Comparison of ENCODE assay signal across 25 cellular contexts in the genomic region with DNA sequence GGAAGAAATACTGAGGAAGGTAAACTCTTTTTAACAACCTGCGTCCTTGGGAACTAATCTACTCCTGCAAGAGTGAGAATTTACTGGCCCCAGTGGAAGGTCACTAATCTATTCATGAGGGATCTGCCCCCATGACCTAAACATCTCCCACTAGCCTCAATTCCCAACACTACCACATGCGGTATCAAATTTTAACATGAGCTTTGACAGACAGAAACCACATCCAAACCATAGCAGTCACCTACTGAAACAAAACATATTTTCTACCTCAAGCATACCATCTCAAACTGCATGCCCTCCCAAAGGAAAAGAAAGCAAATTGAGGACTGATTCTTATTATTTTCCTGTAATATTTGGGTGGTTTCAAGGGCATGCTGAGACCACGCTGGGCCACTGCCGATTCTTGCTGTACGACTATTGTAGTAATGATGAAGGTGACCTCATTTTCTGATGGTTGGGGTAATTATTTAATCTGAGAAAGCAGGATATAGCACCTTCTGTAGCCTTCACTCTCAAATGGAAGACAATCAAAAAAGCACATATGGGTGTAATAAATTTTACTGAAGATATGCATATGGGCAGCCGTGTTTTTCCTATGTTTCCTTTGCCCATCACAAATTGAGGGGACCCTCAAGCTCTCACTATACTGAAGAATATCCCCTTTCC. TPM values are rescaled to one million over a fixed set of nuclear protein-coding genes. Genes with fewer than 3 reads are reported as not detected.
DNase-seq lines count a peak whose midpoint lies in the region; ATAC-seq and TF ChIP-seq lines count a peak whose summit lies in the region.
"Had no signal": no experiment of that assay in that cellular context is flagged by ENCODE, and none has a peak within 500 bp of the region (broad histone marks: within the 10 kb centered on the region; RNA-seq: fewer than 3 reads in every experiment).

No MANE protein-coding gene starts in this region.

- H3K4me1 Mint-ChIP-seq in activated CD4-positive, alpha-beta T cell treated with anti-CD3 and anti-CD28 coated beads for 36 hours, result peaks cover 81% of the 10 kb centered on the region
- H3K4me1 Mint-ChIP-seq in effector memory CD8-positive, alpha-beta T cell (ENCODE audit: low read depth in 2 of 2), result peaks cover 64% of the 10 kb centered on the region in 2 donors
- peaks cover 19% of the 10 kb centered on the region for H3K4me1 Mint-ChIP-seq in stimulated activated memory B cell treated with anti-CD40 and anti-IgM and Interleukin-4, amounts not matched to agents 10 μg/mL and 1 μg/mL and 100 μg/mL, for 72 hours

- H3K9me3 ChIP-seq in Peyer's patch (no peaks in the 10 kb centered on the region), right atrium auricular region (no peaks in the 10 kb centered on the region)
- H3K9me3 ChIP-seq: breast epithelium, sigmoid colon, SJSA1, tibial artery had no signal

- H3K4me1 ChIP-seq in Peyer's patch, result peaks cover 0 to 6% (median 0%) of the 10 kb centered on the region in 4 donors
- H3K4me1 ChIP-seq in right atrium auricular region, result peaks cover 0 to 12% of the 10 kb centered on the region in 2 donors
- H3K4me1 ChIP-seq: SJSA1 had no signal

- no peaks in the 10 kb centered on the region for H3K27me3 ChIP-seq in Peyer's patch
- H3K27me3 ChIP-seq in right atrium auricular region, result no peaks in the 10 kb centered on the region
- H3K27me3 ChIP-seq: breast epithelium, hepatocyte, sigmoid colon, SJSA1, tibial artery had no signal

- POLR2A ChIA-PET in activated CD4-positive, alpha-beta T cell treated with anti-CD3 and anti-CD28 coated beads for 36 hours (lab: Charles Lee), result interaction anchor here (0.5 kb wide), 1 partner anchor 385 kb away, joined by 6 read pairs; no protein-coding TSS in a partner anchor

- no peaks in the 10 kb centered on the region for H3K27me3 Mint-ChIP-seq in activated CD4-positive, alpha-beta T cell treated with anti-CD3 and anti-CD28 coated beads for 36 hours
- H3K27me3 Mint-ChIP-seq in effector memory CD8-positive, alpha-beta T cell, result no peaks in the 10 kb centered on the region
- H3K27me3 Mint-ChIP-seq in stimulated activated memory B cell treated with anti-CD40 and anti-IgM and Interleukin-4, amounts not matched to agents 10 μg/mL and 1 μg/mL and 100 μg/mL, for 72 hours, result no peaks in the 10 kb centered on the region

- intact Hi-C loops in activated CD4-positive, alpha-beta T cell treated with anti-CD3 and anti-CD28 coated beads for 36 hours (cut with DNase I, micrococcal nuclease), result loop anchor here (2.0 to 10.0 kb wide), 5 partner anchors 89 to 439 kb away; a partner anchor contains a TSS

- H3K27ac ChIP-seq in Peyer's patch (peak overlapping the region; percentile 16 to 68 (median 40)), right atrium auricular region (no peak overlapping the region)
- H3K27ac ChIP-seq: breast epithelium, hepatocyte, SJSA1 had no signal

- no peak for DNase-seq in activated CD4-positive, alpha-beta T cell treated with anti-CD3 and anti-CD28 coated beads for 36 hours
- no peak for DNase-seq in activated CD4-positive, alpha-beta T cell treated with anti-CD3 and anti-CD28 coated beads for 48 hours
- no peak for DNase-seq in Peyer's patch
- peak in 2 of 3 experiments; percentile 17 to 38 for DNase-seq in effector memory CD8-positive, alpha-beta T cell
- DNase-seq in NCI-H510A (lab: John Stamatoyannopoulos, UW), result no peak
- DNase-seq in right atrium auricular region (ENCODE audit: low spot score), result no peak
- DNase-seq in activated CD4-positive, CD25-positive, alpha-beta regulatory T cell (lab: John Stamatoyannopoulos, UW), result no peak
- DNase-seq: activated CD4-positive, alpha-beta T cell treated with anti-CD3 and anti-CD28 coated beads, Interleukin-2, amount 50 U/mL, for 4 hours; activated gamma-delta T cell treated with Interleukin-2 at 50 U/mL for 16 hours; C1 segment of cervical spinal cord; HFFc6; kidney; midbrain; NCI-H2081 treated with DMSO at 0.1 percent for 48 hours; NCI-H524 treated with DMSO at 0.1 percent for 48 hours; PC-3; sigmoid colon; stimulated activated CD4-positive, alpha-beta T cell treated with anti-CD3 and anti-CD28 coated beads, Interleukin-4, amount 100 ng/mL, for 1 hour; tibial artery had no signal

- peaks cover 28% of the 10 kb centered on the region for H3K36me3 Mint-ChIP-seq in activated CD4-positive, alpha-beta T cell treated with anti-CD3 and anti-CD28 coated beads for 36 hours (ENCODE audit: low read depth)
- no peaks in the 10 kb centered on the region for H3K36me3 Mint-ChIP-seq in effector memory CD8-positive, alpha-beta T cell (ENCODE audit: insufficient read depth)
- peaks cover 13% of the 10 kb centered on the region for H3K36me3 Mint-ChIP-seq in stimulated activated memory B cell treated with anti-CD40 and anti-IgM and Interleukin-4, amounts not matched to agents 10 μg/mL and 1 μg/mL and 100 μg/mL, for 72 hours

- H3K36me3 ChIP-seq in Peyer's patch (no peaks in the 10 kb centered on the region), right atrium auricular region (no peaks in the 10 kb centered on the region)
- H3K36me3 ChIP-seq: breast epithelium, sigmoid colon, SJSA1, tibial artery had no signal

- no peak for ATAC-seq in activated CD4-positive, alpha-beta T cell treated with anti-CD3 and anti-CD28 coated beads for 36 hours
- peak; percentile 75 for ATAC-seq in effector memory CD8-positive, alpha-beta T cell (replicated peaks)
- ATAC-seq in stimulated activated memory B cell treated with anti-CD40 and anti-IgM and Interleukin-4, amounts not matched to agents 10 μg/mL and 1 μg/mL and 100 μg/mL, for 72 hours, result no peak
- ATAC-seq: HepG2, PC-3 had no signal

- TF ChIP-seq CTCF in Peyer's patch (IDR thresholded peaks at IDR 0.05) (no peak), right atrium auricular region (IDR thresholded peaks at IDR 0.05) (no peak)

- H3K4me3 Mint-ChIP-seq in activated CD4-positive, alpha-beta T cell treated with anti-CD3 and anti-CD28 coated beads for 36 hours, result peak overlapping the region; percentile 44
- peak overlapping the region; percentile 63 to 68 for H3K4me3 Mint-ChIP-seq in effector memory CD8-positive, alpha-beta T cell
- no peak overlapping the region for H3K4me3 Mint-ChIP-seq in stimulated activated memory B cell treated with anti-CD40 and anti-IgM and Interleukin-4, amounts not matched to agents 10 μg/mL and 1 μg/mL and 100 μg/mL, for 72 hours
- H3K4me3 Mint-ChIP-seq: HFFc6 had no signal

- peak overlapping the region; percentile 88 for H3K27ac Mint-ChIP-seq in activated CD4-positive, alpha-beta T cell treated with anti-CD3 and anti-CD28 coated beads for 36 hours
- peak overlapping the region; percentile 87 to 96 for H3K27ac Mint-ChIP-seq in effector memory CD8-positive, alpha-beta T cell
- H3K27ac Mint-ChIP-seq in stimulated activated memory B cell treated with anti-CD40 and anti-IgM and Interleukin-4, amounts not matched to agents 10 μg/mL and 1 μg/mL and 100 μg/mL, for 72 hours, result peak overlapping the region; percentile 77
- H3K27ac Mint-ChIP-seq: HFFc6 had no signal

- H3K9me3 Mint-ChIP-seq in activated CD4-positive, alpha-beta T cell treated with anti-CD3 and anti-CD28 coated beads for 36 hours (ENCODE audit: low read depth), result peaks cover 17% of the 10 kb centered on the region
- peaks cover 7 to 10% of the 10 kb centered on the region in 2 donors for H3K9me3 Mint-ChIP-seq in effector memory CD8-positive, alpha-beta T cell
- peaks cover 3% of the 10 kb centered on the region for H3K9me3 Mint-ChIP-seq in stimulated activated memory B cell treated with anti-CD40 and anti-IgM and Interleukin-4, amounts not matched to agents 10 μg/mL and 1 μg/mL and 100 μg/mL, for 72 hours

- CTCF ChIA-PET in activated CD4-positive, alpha-beta T cell treated with anti-CD3 and anti-CD28 coated beads for 36 hours (lab: Charles Lee), result interaction anchor here (0.8 to 1.9 kb wide), 8 partner anchors 8 to 170 kb away, joined by 3 to 9 read pairs (median 3); a partner anchor contains a TSS

- H3K4me3 ChIP-seq in Peyer's patch (no peak overlapping the region), right atrium auricular region (no peak overlapping the region)
- H3K4me3 ChIP-seq: hepatocyte, sigmoid colon, SJSA1, tibial artery had no signal

- no peak for TF ChIP-seq POLR2A in Peyer's patch (IDR thresholded peaks at IDR 0.05)

RNA-seq across cellular contexts. Expression of a gene that starts 13.2 kb away (rescaled TPM):
- total RNA-seq in activated CD4-positive, alpha-beta T cell treated with anti-CD3 and anti-CD28 coated beads for 36 hours, result 100 to 1,000 TPM; 122 to 137 TPM
- total RNA-seq in Peyer's patch (10 to 100 TPM in 1 of 4 donors, 1 to 10 TPM in 3; 1.6 to 14.0 (median 3.1) TPM), right atrium auricular region (1 to 10 TPM in 1 of 2 donors, under 1 TPM in 1; 0.37 to 1.0 TPM)
- total RNA-seq: A172, hepatocyte, HepG2, PC-3 had no signal

Comparison
In these comparisons a context has a peak if more than half of its experiments do, and no peak if none do; other contexts are left out.
1. DNase-seq: peak in effector memory CD8-positive, alpha-beta T cell (2 of 3); none in activated CD4-positive, alpha-beta T cell treated with anti-CD3 and anti-CD28 coated beads for 36 hours (single experiment), activated CD4-positive, alpha-beta T cell treated with anti-CD3 and anti-CD28 coated beads for 48 hours (single experiment), Peyer's patch (0 of 3), NCI-H510A (single experiment), right atrium auricular region (single experiment) and activated CD4-positive, CD25-positive, alpha-beta regulatory T cell (0 of 4).
2. H3K27ac ChIP-seq: peak in Peyer's patch (4 of 4); none in right atrium auricular region (0 of 2).
3. RNA of a gene that starts 13.2 kb away (total RNA-seq): 122 to 137 TPM in activated CD4-positive, alpha-beta T cell treated with anti-CD3 and anti-CD28 coated beads for 36 hours; 1.6 to 14.0 TPM in Peyer's patch and 0.37 to 1.0 TPM in right atrium auricular region; every median in the first group is over 4 times any median in the second.
4. Peak in every context shown above with its lines, with median percentiles within 50 percentile points of each other: H3K27ac Mint-ChIP-seq.